8 cellular contexts compared by ENCODE assay signal in genomic region chr5:173016621-173017046, GRCh38. TPM values are rescaled to one million over a fixed set of nuclear protein-coding genes. Genes with fewer than 3 reads are reported as not detected.
DNase-seq lines count a peak whose midpoint lies in the region; ATAC-seq, FAIRE-seq and TF ChIP-seq lines count a peak whose summit lies in the region.

No MANE protein-coding gene starts in this region.

- H3K4me1 ChIP-seq in K562 (replicated peaks in 1 of 2; ENCODE audit: control insufficient read depth in 2 of 2, insufficient read depth in 2 of 2, low read length in 2 of 2) (peaks cover 5 to 20% of the 10 kb centered on the region in 2 experiments; a peak in 4 of 5 replicates), keratinocyte (ENCODE audit: control insufficient read depth, extremely low read depth, insufficient read depth, low read length) (peaks cover 25% of the 10 kb centered on the region), stomach (peaks cover 30 to 78% (median 54%) of the 10 kb centered on the region in 4 donors)

- H3K36me3 ChIP-seq in K562 (ENCODE audit: control insufficient read depth, insufficient read depth, low read length): peaks cover 37% of the 10 kb centered on the region
- H3K36me3 ChIP-seq in keratinocyte (ENCODE audit: control insufficient read depth in 2 of 2, extremely low read depth in 1 of 2, insufficient read depth in 2 of 2, low read length in 2 of 2): peaks cover 3 to 6% of the 10 kb centered on the region in 2 experiments
- H3K36me3 ChIP-seq in stomach: peaks cover 13 to 18% (median 16%) of the 10 kb centered on the region in 4 donors

- ATAC-seq in K562 (no peak), HG03571 (IDR thresholded peaks at IDR 0.05; ENCODE audit: unreplicated experiment) (no peak), GM21367 (IDR thresholded peaks at IDR 0.05; ENCODE audit: unreplicated experiment) (no peak)

- no peak for TF ChIP-seq RAD21 in K562 (CRISPR knock-in tag; conservative IDR thresholded peaks at IDR 0.05 in 1 of 2, IDR thresholded peaks at IDR 0.05 in 1 of 2)

- H3K9me1 ChIP-seq in K562 (ENCODE audit: control insufficient read depth, insufficient read depth, low read length) (no peaks in the 10 kb centered on the region), keratinocyte (ENCODE audit: control insufficient read depth, extremely low read depth, insufficient read depth, low read length) (no peaks in the 10 kb centered on the region)

- H3K27ac ChIP-seq in K562 (ENCODE audit: extremely low read depth, low read depth, low read length): peak overlapping the region; percentile 34; the same call in 1 of the 3 replicates
- H3K27ac ChIP-seq in keratinocyte (ENCODE audit: control insufficient read depth, insufficient read depth, low read length): peak overlapping the region; percentile 45
- H3K27ac ChIP-seq in stomach: peak overlapping the region; percentile 39 to 85 (median 74)

- TF ChIP-seq CTCF in K562 (IDR thresholded peaks at IDR 0.05 in 2 of 3, conservative IDR thresholded peaks at IDR 0.05 in 1 of 3; ENCODE audit: insufficient read depth in 2 of 3, low read depth in 1 of 3, low read length in 3 of 3): no peak
- no peak for TF ChIP-seq CTCF in keratinocyte (optimal IDR thresholded peaks at IDR 0.05 in 1 of 3, IDR thresholded peaks at IDR 0.05 in 1 of 3, conservative IDR thresholded peaks at IDR 0.05 in 1 of 3; ENCODE audit: extremely low read depth in 1 of 3, insufficient read depth in 2 of 3, low read length in 3 of 3)
- TF ChIP-seq CTCF in stomach (IDR thresholded peaks at IDR 0.05): no peak
- no peak for TF ChIP-seq CTCF in GM13976 (IDR thresholded peaks at IDR 0.05; ENCODE audit: borderline replicate concordance, control extremely low read depth, extremely low read depth, insufficient read depth, missing control alignments)

- dilution Hi-C loops in keratinocyte (cut with MboI; ENCODE audit: extremely low pct_ligation_motif_present, low sequenced_read_pairs): no loop called here

- WGBS in K562 (ENCODE audit: insufficient coverage, low coverage, missing lambda C conversion rate): 73% methylated on average over 4 of the region's 4 CpGs
- WGBS in stomach, 5 donors: 26 to 37% (median 35%) methylated on average over 4 of the region's 4 CpGs

- peaks cover 31% of the 10 kb centered on the region for H3K4me1 Mint-ChIP-seq in activated CD4-positive, alpha-beta memory T cell treated with anti-CD3 and anti-CD28 coated beads for 36 hours (ENCODE audit: low read depth)
- peaks cover 19% of the 10 kb centered on the region for H3K4me1 Mint-ChIP-seq in activated CD4-positive, alpha-beta memory T cell treated with anti-CD3 and anti-CD28 coated beads, Interleukin-2, amount 10 ng/mL, durations not matched to agents 7 days and 5 days

- H3K27me3 ChIP-seq in K562 (ENCODE audit: control insufficient read depth in 2 of 2, insufficient read depth in 2 of 2, low read length in 2 of 2) (no peaks in the 10 kb centered on the region), keratinocyte (ENCODE audit: control insufficient read depth, extremely low read depth, insufficient read depth, low read length) (no peaks in the 10 kb centered on the region), stomach (no peaks in the 10 kb centered on the region)

- no peak overlapping the region for H3K4me3 Mint-ChIP-seq in activated CD4-positive, alpha-beta memory T cell treated with anti-CD3 and anti-CD28 coated beads for 36 hours
- no peak overlapping the region for H3K4me3 Mint-ChIP-seq in activated CD4-positive, alpha-beta memory T cell treated with anti-CD3 and anti-CD28 coated beads, Interleukin-2, amount 10 ng/mL, durations not matched to agents 7 days and 5 days

- no peak for TF ChIP-seq POLR2A in K562 (conservative IDR thresholded peaks at IDR 0.05)
- TF ChIP-seq POLR2A in stomach (IDR thresholded peaks at IDR 0.05): no peak

- H3K79me2 ChIP-seq in K562 (ENCODE audit: control insufficient read depth, insufficient read depth, low read length) (peaks cover 87% of the 10 kb centered on the region), keratinocyte (ENCODE audit: control insufficient read depth, insufficient read depth, low read length) (peaks cover 50% of the 10 kb centered on the region)

- TF ChIP-seq EP300 in K562 (IDR thresholded peaks at IDR 0.05; ENCODE audit: low read length): no peak
- TF ChIP-seq EP300 in stomach (IDR thresholded peaks at IDR 0.05): no peak

- CTCF ChIA-PET in activated CD4-positive, alpha-beta memory T cell treated with anti-CD3 and anti-CD28 coated beads for 36 hours (lab: Charles Lee): interaction anchor here (1.1 to 1.4 kb wide), 3 partner anchors 18 to 244 kb away, joined by 3 to 4 read pairs (median 3); no protein-coding TSS in a partner anchor
- CTCF ChIA-PET in activated CD4-positive, alpha-beta memory T cell treated with anti-CD3 and anti-CD28 coated beads, Interleukin-2, amount 10 ng/mL, durations not matched to agents 7 days and 5 days (lab: Charles Lee): interaction anchor here (1.6 kb wide), 1 partner anchor 9 kb away, joined by 3 read pairs; no protein-coding TSS in a partner anchor
- CTCF ChIA-PET in K562 (lab: Yijun Ruan, JAX; ENCODE audit: low intra/inter-chr PET ratio): interaction anchor here (0.6 kb wide), 1 partner anchor 9 kb away, joined by 3 read pairs; no protein-coding TSS in a partner anchor

- peaks cover 19% of the 10 kb centered on the region for H3K36me3 Mint-ChIP-seq in activated CD4-positive, alpha-beta memory T cell treated with anti-CD3 and anti-CD28 coated beads for 36 hours
- H3K36me3 Mint-ChIP-seq in activated CD4-positive, alpha-beta memory T cell treated with anti-CD3 and anti-CD28 coated beads, Interleukin-2, amount 10 ng/mL, durations not matched to agents 7 days and 5 days (ENCODE audit: low read depth): peaks cover 37% of the 10 kb centered on the region

- BruUV-seq in K562 (replicated peaks; lab: Mats Ljungman, UMichigan): no TSS peak

- H3K4me2 ChIP-seq in K562 (ENCODE audit: insufficient read depth, low read length) (no peak overlapping the region), keratinocyte (ENCODE audit: control insufficient read depth, extremely low read depth, insufficient read depth, low read depth, low read length) (peak overlapping the region; percentile 37)

- H3K9ac ChIP-seq in K562 (ENCODE audit: insufficient read depth in 1 of 2, low read depth in 2 of 2, low read length in 2 of 2) (no peak overlapping the region), keratinocyte (ENCODE audit: control insufficient read depth, extremely low read depth, insufficient read depth, low read length) (peak overlapping the region; percentile 2)

- H3K9me3 Mint-ChIP-seq in activated CD4-positive, alpha-beta memory T cell treated with anti-CD3 and anti-CD28 coated beads for 36 hours: no peaks in the 10 kb centered on the region
- no peaks in the 10 kb centered on the region for H3K9me3 Mint-ChIP-seq in activated CD4-positive, alpha-beta memory T cell treated with anti-CD3 and anti-CD28 coated beads, Interleukin-2, amount 10 ng/mL, durations not matched to agents 7 days and 5 days

- H3K4me3 ChIP-seq in K562 (no peak overlapping the region), keratinocyte (ENCODE audit: control insufficient read depth in 2 of 3, extremely low read depth in 1 of 3, insufficient read depth in 2 of 3, low read depth in 1 of 3, low read length in 3 of 3) (no peak overlapping the region), stomach (no peak overlapping the region)

- H3K27me3 Mint-ChIP-seq in activated CD4-positive, alpha-beta memory T cell treated with anti-CD3 and anti-CD28 coated beads for 36 hours: no peaks in the 10 kb centered on the region
- no peaks in the 10 kb centered on the region for H3K27me3 Mint-ChIP-seq in activated CD4-positive, alpha-beta memory T cell treated with anti-CD3 and anti-CD28 coated beads, Interleukin-2, amount 10 ng/mL, durations not matched to agents 7 days and 5 days

- in situ Hi-C loops in K562 (cut with MboI) (no loop called here), GM13976 (cut with MboI; ENCODE audit: low sequenced_read_pairs, unreplicated experiment) (no loop called here)

- FAIRE-seq in K562 (lab: Jason Lieb, UNC) (no peak), keratinocyte (lab: Jason Lieb, UNC) (peak; percentile 49)

- POLR2A ChIA-PET in activated CD4-positive, alpha-beta memory T cell treated with anti-CD3 and anti-CD28 coated beads for 36 hours (lab: Charles Lee): interaction anchor here (0.6 to 1.2 kb wide), 4 partner anchors 15 to 44 kb away, joined by 3 to 9 read pairs (median 4); partner anchors contain the start of gene ATP6V0E1
- POLR2A ChIA-PET in activated CD4-positive, alpha-beta memory T cell treated with anti-CD3 and anti-CD28 coated beads, Interleukin-2, amount 10 ng/mL, durations not matched to agents 7 days and 5 days (lab: Charles Lee): interaction anchor here (2.3 kb wide), 1 partner anchor 33 kb away, joined by 10 read pairs; the partner anchor contains the start of gene ATP6V0E1
- POLR2A ChIA-PET in K562 (lab: Yijun Ruan, JAX): interaction anchor here (0.8 to 2.2 kb wide), 4 partner anchors 10 to 229 kb away, joined by 3 to 10 read pairs (median 4); no protein-coding TSS in a partner anchor

- H2AFZ ChIP-seq in K562 (ENCODE audit: low read depth, low read length): no peak overlapping the region
- H2AFZ ChIP-seq in keratinocyte (ENCODE audit: control insufficient read depth, low read length): no peak overlapping the region

- 0 out of 2 replicates have a peak, but pooled peaks cover 9% of the 10 kb centered on the region for H4K20me1 ChIP-seq in K562 (replicated peaks; ENCODE audit: control insufficient read depth, insufficient read depth, low read length)
- no peaks in the 10 kb centered on the region for H4K20me1 ChIP-seq in keratinocyte (ENCODE audit: control insufficient read depth, extremely low read depth, insufficient read depth, low read length)

- no peak for DNase-seq in activated CD4-positive, alpha-beta memory T cell treated with anti-CD3 and anti-CD28 coated beads for 36 hours
- no peak for DNase-seq in activated CD4-positive, alpha-beta memory T cell treated with anti-CD3 and anti-CD28 coated beads, Interleukin-2, amount 10 ng/mL, durations not matched to agents 7 days and 5 days
- DNase-seq in K562 (ENCODE audit: extremely low read depth in 1 of 4, low spot score in 3 of 4) (no peak), keratinocyte (ENCODE audit: low read depth, low spot score) (no peak), stomach (no peak), GM13976 (ENCODE audit: low spot score) (no peak)

- H3K9me3 ChIP-seq in K562 (replicated peaks; ENCODE audit: control insufficient read depth, insufficient read depth, low read depth, low read length): no peaks in the 10 kb centered on the region
- no peaks in the 10 kb centered on the region for H3K9me3 ChIP-seq in keratinocyte (ENCODE audit: control insufficient read depth, low read depth, low read length)
- no peaks in the 10 kb centered on the region for H3K9me3 ChIP-seq in stomach

- H3K27ac Mint-ChIP-seq in activated CD4-positive, alpha-beta memory T cell treated with anti-CD3 and anti-CD28 coated beads for 36 hours: peak overlapping the region; percentile 74
- no peak overlapping the region for H3K27ac Mint-ChIP-seq in activated CD4-positive, alpha-beta memory T cell treated with anti-CD3 and anti-CD28 coated beads, Interleukin-2, amount 10 ng/mL, durations not matched to agents 7 days and 5 days

- intact Hi-C loops in activated CD4-positive, alpha-beta memory T cell treated with anti-CD3 and anti-CD28 coated beads for 36 hours (cut with micrococcal nuclease): loop anchor here (1.0 to 2.0 kb wide), 3 partner anchors 14 to 33 kb away; partner anchors contain the start of gene ATP6V0E1
- intact Hi-C loops in K562 (cut with micrococcal nuclease) (no loop called here), stomach (cut with DNase I; ENCODE audit: low total_unique reads) (no loop called here)

RNA-seq across cellular contexts. Expression of gene ATP6V0E1, which starts 33.1 kb away (rescaled TPM):
- total RNA-seq in activated CD4-positive, alpha-beta memory T cell treated with anti-CD3 and anti-CD28 coated beads for 36 hours: 100 to 1,000 TPM; 116 to 121 TPM
- total RNA-seq in activated CD4-positive, alpha-beta memory T cell treated with anti-CD3 and anti-CD28 coated beads, Interleukin-2, amount 10 ng/mL, durations not matched to agents 7 days and 5 days: 100 to 1,000 TPM; 163 to 166 TPM
- 118 and 124 TPM in 2 replicates for total RNA-seq in K562 (2011; cell fraction: chromatin; rRNA removed; ENCODE audit: low replicate concordance)
- 113 and 119 TPM in 2 replicates for total RNA-seq in K562 (2011; cell fraction: nucleolus; rRNA removed)
- 146 and 237 TPM in 2 replicates for total RNA-seq in K562 (2011; cell fraction: nucleoplasm; rRNA removed)
- total RNA-seq in K562 (2014; rRNA removed) (50.0 and 63.8 TPM in 2 replicates), K562 (2014; rRNA removed; fragmentation: Illumina TruSeq; extraction: Trizol) (111 and 118 TPM in 2 replicates), K562 (2015; rRNA removed; fragmentation: Illumina TruSeq; extraction: Trizol) (108 and 112 TPM in 2 replicates), K562 (2021) (94.1 and 95.9 TPM in 2 replicates), stomach (100 to 1,000 TPM in 4 of 5 donors, 10 to 100 TPM in 1; 18.0 to 134 (median 127) TPM)
- polyA plus RNA-seq in K562 (2011; rRNA removed) (128 and 173 TPM in 2 replicates), K562 (2014; fragmentation: Illumina TruSeq; extraction: Trizol) (128 and 132 TPM in 2 replicates), K562 (2014; fragmentation: Nextera tagmentation; extraction: Ambion mirVana) (100 to 1,000 TPM; 368 to 395 TPM), K562 (2014; rRNA removed) (82.7 and 108 TPM in 2 replicates), keratinocyte (269 to 609 TPM (median 533 TPM) in 3 replicates), stomach (100 to 1,000 TPM; 158 to 328 (median 246) TPM)
- 67.8 and 95.8 TPM in 2 replicates for polyA plus RNA-seq in K562 (2011; cell fraction: cytosol; rRNA removed)
- 83.5 and 94.0 TPM in 2 replicates for polyA plus RNA-seq in K562 (2011; cell fraction: nucleus; rRNA removed)
- 159 and 359 TPM in 2 replicates for polyA plus RNA-seq in K562 (2012)
- polyA minus RNA-seq in K562 (2011; rRNA and poly(A)+ RNA removed): 81.0 and 108 TPM in 2 replicates
- polyA minus RNA-seq in K562 (2011; cell fraction: cytosol; rRNA and poly(A)+ RNA removed): 20.7 and 53.3 TPM in 2 replicates
- 28.9 and 30.8 TPM in 2 replicates for polyA minus RNA-seq in K562 (2011; cell fraction: nucleus; rRNA and poly(A)+ RNA removed)
- 132 TPM for polyA plus RNA-seq in keratinocyte (2011; ENCODE audit: low read depth)
- polyA plus RNA-seq in keratinocyte (2011; cell fraction: cytosol; rRNA removed): 497 and 993 TPM in 2 replicates
- polyA plus RNA-seq in keratinocyte (2011; cell fraction: nucleus; rRNA removed): 200 and 224 TPM in 2 replicates
- 295 and 529 TPM in 2 replicates for polyA plus RNA-seq in keratinocyte (2012; ENCODE audit: low replicate concordance)
- 125 to 378 TPM (median 270 TPM) in 3 replicates for polyA minus RNA-seq in keratinocyte
- polyA minus RNA-seq in keratinocyte (2011; cell fraction: cytosol; rRNA and poly(A)+ RNA removed): 153 TPM
- polyA minus RNA-seq in keratinocyte (2011; cell fraction: nucleus; rRNA and poly(A)+ RNA removed): 37.5 and 58.0 TPM in 2 replicates

RNA-seq across cellular contexts. Expression of gene CREBRF, which starts 39.5 kb away (rescaled TPM):
- total RNA-seq in activated CD4-positive, alpha-beta memory T cell treated with anti-CD3 and anti-CD28 coated beads for 36 hours: 10 to 100 TPM; 15.3 to 16.3 TPM
- 10 to 100 TPM; 24.2 to 25.4 TPM for total RNA-seq in activated CD4-positive, alpha-beta memory T cell treated with anti-CD3 and anti-CD28 coated beads, Interleukin-2, amount 10 ng/mL, durations not matched to agents 7 days and 5 days
- total RNA-seq in K562 (2011; cell fraction: chromatin; rRNA removed; ENCODE audit: low replicate concordance): 11.5 and 33.0 TPM in 2 replicates
- 7.8 and 10.5 TPM in 2 replicates for total RNA-seq in K562 (2011; cell fraction: nucleolus; rRNA removed)
- 14.4 and 25.6 TPM in 2 replicates for total RNA-seq in K562 (2011; cell fraction: nucleoplasm; rRNA removed)
- total RNA-seq in K562 (2014; rRNA removed) (3.2 and 3.6 TPM in 2 replicates), K562 (2014; rRNA removed; fragmentation: Illumina TruSeq; extraction: Trizol) (4.5 and 6.1 TPM in 2 replicates), K562 (2015; rRNA removed; fragmentation: Illumina TruSeq; extraction: Trizol) (2.9 and 3.1 TPM in 2 replicates), K562 (2021) (3.8 TPM in 2 replicates), stomach (10 to 100 TPM in 4 of 5 donors, 1 to 10 TPM in 1; 9.4 to 42.3 (median 33.0) TPM)
- polyA plus RNA-seq in K562 (2011; rRNA removed) (4.7 and 4.9 TPM in 2 replicates), K562 (2014; fragmentation: Illumina TruSeq; extraction: Trizol) (2.4 and 4.8 TPM in 2 replicates), K562 (2014; fragmentation: Nextera tagmentation; extraction: Ambion mirVana) (1 to 10 TPM; 1.1 to 1.3 TPM), K562 (2014; rRNA removed) (2.0 and 2.8 TPM in 2 replicates), keratinocyte (1.8 to 5.0 TPM (median 4.1 TPM) in 3 replicates), stomach (1 to 10 TPM; 3.2 to 4.1 (median 4.0) TPM)
- polyA plus RNA-seq in K562 (2011; cell fraction: cytosol; rRNA removed): 0.85 and 1.8 TPM in 2 replicates
- 8.7 and 9.9 TPM in 2 replicates for polyA plus RNA-seq in K562 (2011; cell fraction: nucleus; rRNA removed)
- 2.0 and 5.1 TPM in 2 replicates for polyA plus RNA-seq in K562 (2012)
- 10.9 and 15.9 TPM in 2 replicates for polyA minus RNA-seq in K562 (2011; rRNA and poly(A)+ RNA removed)
- 4.4 and 4.5 TPM in 2 replicates for polyA minus RNA-seq in K562 (2011; cell fraction: cytosol; rRNA and poly(A)+ RNA removed)
- 7.5 and 10.6 TPM in 2 replicates for polyA minus RNA-seq in K562 (2011; cell fraction: nucleus; rRNA and poly(A)+ RNA removed)
- 19.5 TPM for polyA plus RNA-seq in keratinocyte (2011; ENCODE audit: low read depth)
- 1.5 and 2.3 TPM in 2 replicates for polyA plus RNA-seq in keratinocyte (2011; cell fraction: cytosol; rRNA removed)
- 7.1 and 8.1 TPM in 2 replicates for polyA plus RNA-seq in keratinocyte (2011; cell fraction: nucleus; rRNA removed)
- polyA plus RNA-seq in keratinocyte (2012; ENCODE audit: low replicate concordance): 1.6 and 10.2 TPM in 2 replicates
- polyA minus RNA-seq in keratinocyte: 5.5 to 15.1 TPM (median 8.2 TPM) in 3 replicates
- polyA minus RNA-seq in keratinocyte (2011; cell fraction: cytosol; rRNA and poly(A)+ RNA removed): 1.5 TPM
- polyA minus RNA-seq in keratinocyte (2011; cell fraction: nucleus; rRNA and poly(A)+ RNA removed): 9.3 and 19.5 TPM in 2 replicates

RNA-seq across cellular contexts. Expression of gene RPL26L1, which starts 57.4 kb away (rescaled TPM):
- total RNA-seq in activated CD4-positive, alpha-beta memory T cell treated with anti-CD3 and anti-CD28 coated beads for 36 hours: 10 to 100 TPM; 66.0 to 67.6 TPM
- total RNA-seq in activated CD4-positive, alpha-beta memory T cell treated with anti-CD3 and anti-CD28 coated beads, Interleukin-2, amount 10 ng/mL, durations not matched to agents 7 days and 5 days: 10 to 100 TPM; 36.2 to 38.7 TPM
- total RNA-seq in K562 (2011; cell fraction: chromatin; rRNA removed; ENCODE audit: low replicate concordance): 7.4 and 7.5 TPM in 2 replicates
- total RNA-seq in K562 (2011; cell fraction: nucleolus; rRNA removed): 12.2 and 13.7 TPM in 2 replicates
- total RNA-seq in K562 (2011; cell fraction: nucleoplasm; rRNA removed): 10.2 and 11.1 TPM in 2 replicates
- total RNA-seq in K562 (2014; rRNA removed): 67.4 and 70.7 TPM in 2 replicates
- 92.1 and 105 TPM in 2 replicates for total RNA-seq in K562 (2014; rRNA removed; fragmentation: Illumina TruSeq; extraction: Trizol)
- 82.4 and 88.9 TPM in 2 replicates for total RNA-seq in K562 (2015; rRNA removed; fragmentation: Illumina TruSeq; extraction: Trizol)
- 63.7 and 70.8 TPM in 2 replicates for total RNA-seq in K562 (2021)
- 110 and 134 TPM in 2 replicates for polyA plus RNA-seq in K562 (2011; rRNA removed)
- polyA plus RNA-seq in K562 (2011; cell fraction: cytosol; rRNA removed): 73.9 and 87.3 TPM in 2 replicates
- 31.9 and 44.8 TPM in 2 replicates for polyA plus RNA-seq in K562 (2011; cell fraction: nucleus; rRNA removed)
- polyA plus RNA-seq in K562 (2012): 48.7 and 91.6 TPM in 2 replicates
- 80.2 and 96.2 TPM in 2 replicates for polyA plus RNA-seq in K562 (2014; fragmentation: Illumina TruSeq; extraction: Trizol)
- 100 to 1,000 TPM; 319 to 328 TPM for polyA plus RNA-seq in K562 (2014; fragmentation: Nextera tagmentation; extraction: Ambion mirVana)
- polyA plus RNA-seq in K562 (2014; rRNA removed): 112 and 124 TPM in 2 replicates
- polyA minus RNA-seq in K562 (2011; rRNA and poly(A)+ RNA removed): 62.8 and 70.0 TPM in 2 replicates
- 24.8 and 36.9 TPM in 2 replicates for polyA minus RNA-seq in K562 (2011; cell fraction: cytosol; rRNA and poly(A)+ RNA removed)
- polyA minus RNA-seq in K562 (2011; cell fraction: nucleus; rRNA and poly(A)+ RNA removed): 6.6 and 14.6 TPM in 2 replicates
- polyA plus RNA-seq in keratinocyte: 89.8 to 111 TPM (median 102 TPM) in 3 replicates
- 79.6 TPM for polyA plus RNA-seq in keratinocyte (2011; ENCODE audit: low read depth)
- polyA plus RNA-seq in keratinocyte (2011; cell fraction: cytosol; rRNA removed): 92.1 and 108 TPM in 2 replicates
- polyA plus RNA-seq in keratinocyte (2011; cell fraction: nucleus; rRNA removed): 40.1 and 47.0 TPM in 2 replicates
- 71.7 and 90.1 TPM in 2 replicates for polyA plus RNA-seq in keratinocyte (2012; ENCODE audit: low replicate concordance)
- polyA minus RNA-seq in keratinocyte: 19.7 to 55.3 TPM (median 50.3 TPM) in 3 replicates
- 13.2 TPM for polyA minus RNA-seq in keratinocyte (2011; cell fraction: cytosol; rRNA and poly(A)+ RNA removed)
- polyA minus RNA-seq in keratinocyte (2011; cell fraction: nucleus; rRNA and poly(A)+ RNA removed): 7.3 and 8.3 TPM in 2 replicates
- 10 to 100 TPM in 4 of 5 donors, 1 to 10 TPM in 1; 7.0 to 51.6 (median 21.9) TPM for total RNA-seq in stomach
- polyA plus RNA-seq in stomach: 10 to 100 TPM; 39.9 to 62.1 (median 60.8) TPM
